Comparison of ENCODE assay signal across 8 cellular contexts in genomic region chr22:46355369-46355995, GRCh38. TPM values are rescaled to one million over a fixed set of nuclear protein-coding genes. Genes with fewer than 3 reads are reported as not detected.
DNase-seq lines count a peak whose midpoint lies in the region; ATAC-seq and TF ChIP-seq lines count a peak whose summit lies in the region.

No MANE protein-coding gene starts in this region.

- H3K4me2 ChIP-seq in DOHH2 (ENCODE audit: low read length) (no peak overlapping the region), mammary epithelial cell (ENCODE audit: insufficient read depth, low read depth, low read length) (peak overlapping the region; percentile 66)

- H2AFZ ChIP-seq in mammary epithelial cell (ENCODE audit: low read depth, low read length), result no peak overlapping the region

- in situ Hi-C loops in mammary epithelial cell (cut with MboI; ENCODE audit: low sequenced_read_pairs in 2 of 2), result loop anchor here in 1 of 2 donors (25.0 kb wide), 1 partner anchor 407 kb away; the partner anchor contains the start of gene TBC1D22A

- H3K27ac ChIP-seq in DOHH2 (ENCODE audit: low read depth, low read length) (no peak overlapping the region), VCaP (no peak overlapping the region), mammary epithelial cell (ENCODE audit: insufficient read depth, low read depth, low read length) (no peak overlapping the region)

- DNase-seq in LHCN-M2 (ENCODE audit: low read depth) (peak; percentile 35), mammary epithelial cell (peak; percentile 56), kidney epithelial cell (ENCODE audit: low read depth) (no peak)
- DNase-seq in stimulated activated CD4-positive, alpha-beta T cell treated with anti-CD3 and anti-CD28 coated beads, Interleukin-2, amount 100 ng/mL, for 24 hours, result peak; percentile 68 to 76

- H3K27me3 ChIP-seq in DOHH2 (ENCODE audit: control insufficient read depth, low read length) (no peaks in the 10 kb centered on the region), mammary epithelial cell (ENCODE audit: insufficient read depth, low read length) (no peaks in the 10 kb centered on the region), kidney epithelial cell (ENCODE audit: control insufficient read depth, insufficient read depth, low read length) (no peaks in the 10 kb centered on the region)

- H3K79me2 ChIP-seq in DOHH2 (ENCODE audit: control insufficient read depth, low read length) (no peaks in the 10 kb centered on the region), mammary epithelial cell (ENCODE audit: insufficient read depth, low read length) (no peaks in the 10 kb centered on the region)

- no peaks in the 10 kb centered on the region for H3K9me2 ChIP-seq in DOHH2 (replicated peaks; ENCODE audit: control insufficient read depth, low read length)

- H3K4me1 ChIP-seq in DOHH2 (ENCODE audit: control insufficient read depth, low read length) (no peaks in the 10 kb centered on the region), mammary epithelial cell (ENCODE audit: insufficient read depth, low read length) (peaks cover 26% of the 10 kb centered on the region)

- peaks cover 60% of the 10 kb centered on the region for H3K36me3 ChIP-seq in DOHH2 (ENCODE audit: control insufficient read depth, low read length)
- H3K36me3 ChIP-seq in mammary epithelial cell (ENCODE audit: insufficient read depth, low read length), result peaks cover 18% of the 10 kb centered on the region
- peaks cover 3% of the 10 kb centered on the region for H3K36me3 ChIP-seq in kidney epithelial cell (ENCODE audit: control insufficient read depth, insufficient read depth, low read length)

- no TSS peak for BruUV-seq in mammary epithelial cell (replicated peaks; lab: Mats Ljungman, UMichigan)

- 10% methylated on average over 15 of the region's 22 CpGs for WGBS in mammary epithelial cell (ENCODE audit: low coverage, missing lambda C conversion rate)

- ATAC-seq in GM21515 (IDR thresholded peaks at IDR 0.05; ENCODE audit: unreplicated experiment) (no peak), HG02884 (IDR thresholded peaks at IDR 0.05; ENCODE audit: unreplicated experiment) (no peak)

- H3K9me3 ChIP-seq in DOHH2 (ENCODE audit: control insufficient read depth, insufficient read depth, low read length), result no peaks in the 10 kb centered on the region
- H3K9me3 ChIP-seq in mammary epithelial cell (replicated peaks; ENCODE audit: insufficient read depth, low read length), result no peaks in the 10 kb centered on the region

- no peak overlapping the region for H3K9ac ChIP-seq in mammary epithelial cell (ENCODE audit: insufficient read depth, low read length)

- H3F3A ChIP-seq in DOHH2 (ENCODE audit: control insufficient read depth, insufficient read depth), result no peaks in the 10 kb centered on the region

- H3K4me3 ChIP-seq in DOHH2 (ENCODE audit: low read length) (no peak overlapping the region), mammary epithelial cell (replicated peaks in 1 of 3; ENCODE audit: insufficient read depth in 1 of 3, low read depth in 2 of 3, low read length in 3 of 3) (no peak overlapping the region), kidney epithelial cell (ENCODE audit: low read depth, low read length) (no peak overlapping the region)

- dilution Hi-C loops in mammary epithelial cell (cut with HindIII; ENCODE audit: low sequenced_read_pairs), result no loop called here

- TF ChIP-seq CTCF in DOHH2 (IDR thresholded peaks at IDR 0.05; ENCODE audit: low read depth, low read length, poor library complexity, severe bottlenecking) (peak; percentile 91), VCaP (conservative IDR thresholded peaks at IDR 0.05) (peak; percentile 79), mammary epithelial cell (conservative IDR thresholded peaks at IDR 0.05 in 1 of 2, IDR thresholded peaks at IDR 0.05 in 1 of 2; ENCODE audit: extremely low read depth in 1 of 2, insufficient read depth in 1 of 2, low read depth in 1 of 2, low read length in 2 of 2) (peak; percentile 68 to 90), kidney epithelial cell (IDR thresholded peaks at IDR 0.05; ENCODE audit: insufficient read depth, low read length, poor library complexity, severe bottlenecking) (peak; percentile 84)

- H4K20me1 ChIP-seq in DOHH2 (ENCODE audit: control insufficient read depth, insufficient read depth, low read depth, low read length) (no peaks in the 10 kb centered on the region), mammary epithelial cell (ENCODE audit: insufficient read depth, low read length) (no peaks in the 10 kb centered on the region)

- intact Hi-C loops in mammary epithelial cell (cut with micrococcal nuclease), result loop anchor here (1.0 kb wide), 1 partner anchor 187 kb away; no protein-coding TSS in a partner anchor

- CTCF ChIA-PET in mammary epithelial cell (lab: Charles Lee; ENCODE audit: low non-redundant PET), result interaction anchor here (0.6 kb wide), 1 partner anchor 183 kb away, joined by 3 read pairs; no protein-coding TSS in a partner anchor

RNA-seq across cellular contexts. Expression of gene TRMU, which starts 20.0 kb away (rescaled TPM):
- 53.6 and 59.0 TPM in 2 replicates for total RNA-seq in LHCN-M2 (2014; rRNA removed)
- polyA plus RNA-seq in LHCN-M2 (2012), result 29.9 TPM
- total RNA-seq in mammary epithelial cell, result 10 to 100 TPM; 16.3 to 42.0 TPM
- polyA plus RNA-seq in mammary epithelial cell, result 28.0 TPM
- 32.4 TPM for polyA minus RNA-seq in mammary epithelial cell
- total RNA-seq in kidney epithelial cell, result 20.8 and 23.3 TPM in 2 replicates

RNA-seq across cellular contexts. Expression of gene GTSE1, which starts 58.8 kb away (rescaled TPM):
- total RNA-seq in LHCN-M2 (2014; rRNA removed) (27.6 and 31.9 TPM in 2 replicates), mammary epithelial cell (10 to 100 TPM in 1 of 2 donors, under 1 TPM in 1; 0.67 to 22.3 TPM), kidney epithelial cell (3.8 and 4.5 TPM in 2 replicates)
- 20.5 TPM for polyA plus RNA-seq in LHCN-M2 (2012)
- polyA plus RNA-seq in mammary epithelial cell, result 16.0 TPM
- 14.0 TPM for polyA minus RNA-seq in mammary epithelial cell
